ENCODE assay signal across 8 cellular contexts in the genomic region with DNA sequence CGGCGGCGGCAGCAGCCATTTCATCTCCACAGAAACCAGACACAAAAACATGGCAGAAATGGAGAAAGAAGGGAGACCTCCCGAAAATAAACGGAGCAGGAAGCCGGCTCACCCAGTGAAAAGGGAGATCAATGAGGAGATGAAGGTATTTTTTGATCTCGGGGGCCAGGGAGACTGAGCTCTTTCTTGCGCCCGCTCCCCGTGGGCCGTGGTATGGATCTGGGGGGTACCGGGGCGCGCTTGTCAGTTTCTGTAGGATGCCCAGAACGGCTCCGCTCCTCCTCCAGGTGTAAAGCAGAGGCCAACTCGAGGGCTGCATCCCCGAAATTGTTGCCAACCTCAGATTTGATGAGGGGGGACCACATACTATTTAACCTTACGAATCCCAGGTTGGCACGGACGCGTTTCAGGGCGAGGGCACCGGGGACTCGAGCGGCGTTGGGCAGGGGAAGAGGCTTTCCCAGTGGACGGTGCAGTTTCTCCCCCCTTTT. TPM values are rescaled to one million over a fixed set of nuclear protein-coding genes. Genes with fewer than 3 reads are reported as not detected.
A peak's percentile ranks its signal among the peaks of the same experiment; 100 is the strongest.
DNase-seq lines count a peak whose midpoint lies in the region; ATAC-seq and TF ChIP-seq lines count a peak whose summit lies in the region.

No MANE protein-coding gene starts in this region.

- no peaks in the 10 kb centered on the region for H3K27me3 ChIP-seq in aorta (ENCODE audit: control insufficient read depth in 1 of 2, insufficient read depth in 2 of 2, low read length in 1 of 2)

- TF ChIP-seq CTCF in NB4 (IDR thresholded peaks at IDR 0.05; ENCODE audit: low read depth, low read length) (no peak), mucosa of descending colon (IDR thresholded peaks at IDR 0.05) (no peak)

- H3K9me3 ChIP-seq in mucosa of descending colon (no peaks in the 10 kb centered on the region), aorta (ENCODE audit: control insufficient read depth, low read length) (no peaks in the 10 kb centered on the region)

- H3K4me3 ChIP-seq in NB4 (ENCODE audit: low read depth, low read length) (peak overlapping the region; percentile 66), mucosa of descending colon (peak overlapping the region; percentile 12), aorta (ENCODE audit: low read length in 2 of 2) (peak overlapping the region; percentile 58 to 80)

- H3K36me3 ChIP-seq in mucosa of descending colon (ENCODE audit: low read depth): no peaks in the 10 kb centered on the region
- no peaks in the 10 kb centered on the region for H3K36me3 ChIP-seq in aorta (ENCODE audit: control insufficient read depth in 1 of 2, insufficient read depth in 2 of 2, low read length in 1 of 2)

- H3K4me1 ChIP-seq in mucosa of descending colon (ENCODE audit: low read depth): peaks cover 26% of the 10 kb centered on the region
- peaks cover 1 to 5% of the 10 kb centered on the region in 2 donors for H3K4me1 ChIP-seq in aorta (ENCODE audit: control insufficient read depth in 1 of 2, insufficient read depth in 2 of 2, low read length in 2 of 2)

- DNase-seq in COLO668 (lab: John Stamatoyannopoulos, UW; ENCODE audit: unreplicated experiment): peak; percentile 45
- DNase-seq in NB4 (ENCODE audit: low read depth): peak; percentile 8
- DNase-seq in mucosa of descending colon: peak in 1 of 3 donors; percentile 29
- no peak for DNase-seq in aorta
- no peak for DNase-seq in putamen (ENCODE audit: low spot score)

- H3K27ac ChIP-seq in cingulate gyrus (ENCODE audit: low read depth, low read length) (peak overlapping the region; percentile 52), aorta (ENCODE audit: low read depth in 1 of 2, low read length in 2 of 2) (peak overlapping the region in 1 of 2 donors; percentile 70)

- intact Hi-C loops in mucosa of descending colon (cut with DNase I, micrococcal nuclease) (no loop called here), aorta (cut with DNase I) (loop anchor here (2.0 to 5.0 kb wide), 3 partner anchors 72 to 142 kb away; no protein-coding TSS in a partner anchor)

- peak; percentile 17 for ATAC-seq in mucosa of descending colon
- no peak for ATAC-seq in aorta (ENCODE audit: low FRiP score)
- no peak for ATAC-seq in GM18498 (IDR thresholded peaks at IDR 0.05; ENCODE audit: unreplicated experiment)
- ATAC-seq in HG02840 (IDR thresholded peaks at IDR 0.05; ENCODE audit: low FRiP score, unreplicated experiment): no peak

- no peak for TF ChIP-seq POLR2A in NB4 (IDR thresholded peaks at IDR 0.05; ENCODE audit: extremely low read depth, insufficient read length)

- WGBS in aorta, 2 donors: 0 to 1% methylated on average over 28 of the region's 28 CpGs

RNA-seq across cellular contexts. Expression of a gene that starts 0.7 kb away (rescaled TPM):
- 10 to 100 TPM in 1 of 3 donors, 1 to 10 TPM in 2; 1.2 to 31.5 (median 2.5) TPM for total RNA-seq in mucosa of descending colon
- 10 to 100 TPM; 18.6 to 20.2 TPM for total RNA-seq in aorta
- 1 to 10 TPM; 8.2 to 9.0 TPM for polyA plus RNA-seq in aorta

RNA-seq across cellular contexts. Expression of a gene that starts 31.2 kb away (rescaled TPM):
- total RNA-seq in mucosa of descending colon (10 to 100 TPM; 16.2 to 26.3 (median 25.6) TPM), aorta (10 to 100 TPM in 1 of 2 donors, 1 to 10 TPM in 1; 9.9 to 12.9 TPM)
- polyA plus RNA-seq in aorta: 1 to 10 TPM; 5.3 to 8.1 TPM

Comparison
In these comparisons a context has a peak if more than half of its experiments do, and no peak if none do; other contexts are left out.
1. DNase-seq: peak in COLO668 (single experiment) and NB4 (single experiment); none in aorta (0 of 2) and putamen (single experiment).
2. H3K4me3 ChIP-seq: peak in every context shown above with its lines; median percentile 69 in aorta; 66 in NB4; 12 in mucosa of descending colon.
3. intact Hi-C loops: an anchor here in aorta (2.0 to 5.0 kb wide); none called in mucosa of descending colon.